In the genomic region with DNA sequence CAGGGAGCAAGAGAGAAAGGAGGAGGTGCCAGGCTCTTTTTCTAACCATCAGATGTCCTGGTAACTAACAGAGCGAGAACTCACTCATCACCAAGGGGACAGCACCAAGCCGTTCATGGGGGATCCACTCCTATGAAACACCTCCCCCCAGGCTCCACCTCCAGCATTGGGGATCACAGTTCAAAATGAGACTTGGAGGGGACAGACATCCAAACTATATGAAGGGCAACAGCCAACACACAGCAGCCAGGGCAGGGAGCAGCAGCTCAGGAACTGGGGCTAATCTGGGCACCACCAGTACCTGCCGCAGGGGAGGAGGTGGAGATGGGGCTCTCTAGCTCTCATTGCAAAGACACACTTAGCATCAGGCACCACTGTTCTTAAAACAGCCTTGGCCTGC, we compare ENCODE assay signal across 25 cellular contexts. TPM values are rescaled to one million over a fixed set of nuclear protein-coding genes. Genes with fewer than 3 reads are reported as not detected.
"Had no signal": no experiment of that assay in that cellular context is flagged by ENCODE, and none has a peak within 500 bp of the region (broad histone marks: within the 10 kb centered on the region; RNA-seq: fewer than 3 reads in every experiment).

No MANE protein-coding gene starts in this region.

- H3K9me3 Mint-ChIP-seq: immature natural killer cell, neural crest cell, type B pancreatic cell had no signal

- H3K27me3 ChIP-seq: right atrium auricular region, thyroid gland had no signal

- H3K4me3 ChIP-seq: coronary artery, esophagus squamous epithelium, gastroesophageal sphincter, left ventricle myocardium inferior, right atrium auricular region, stomach, thyroid gland had no signal

- FAIRE-seq: kidney, small intestine had no signal

- H3K4me1 Mint-ChIP-seq: immature natural killer cell, neural crest cell had no signal

- H3K4me3 Mint-ChIP-seq: immature natural killer cell; naive thymus-derived CD8-positive, alpha-beta T cell; neural crest cell; type B pancreatic cell had no signal

- DNase-seq: effector memory CD4-positive, alpha-beta T cell; esophagus squamous epithelium; foreskin fibroblast; immature natural killer cell; kidney; left cardiac atrium; left ventricle myocardium inferior; mesendoderm; naive thymus-derived CD8-positive, alpha-beta T cell; small intestine; stimulated activated CD4-positive, alpha-beta T cell treated with anti-CD3 and anti-CD28 coated beads, Interleukin-12 subunit alpha, Interleukin-12 subunit beta, amount 100 ng/mL, for 4 hours; stimulated activated naive CD4-positive, alpha-beta T cell; stomach; thyroid gland had no signal

- H3K36me3 ChIP-seq: esophagus squamous epithelium, gastroesophageal sphincter, left ventricle myocardium inferior, right atrium auricular region, stomach, thyroid gland had no signal

- H3K27ac Mint-ChIP-seq: immature natural killer cell; naive thymus-derived CD8-positive, alpha-beta T cell; type B pancreatic cell had no signal

- H3K36me3 Mint-ChIP-seq: immature natural killer cell; naive thymus-derived CD8-positive, alpha-beta T cell; type B pancreatic cell had no signal

- H3K9me3 ChIP-seq: esophagus squamous epithelium, gastroesophageal sphincter, left ventricle myocardium inferior, right atrium auricular region, stomach, thyroid gland had no signal

- H3K4me1 ChIP-seq: esophagus squamous epithelium, gastroesophageal sphincter, left ventricle myocardium inferior, right atrium auricular region, thyroid gland had no signal

- H3K27ac ChIP-seq: coronary artery, epithelial cell of prostate, esophagus squamous epithelium, gastroesophageal sphincter, left ventricle myocardium inferior, right atrium auricular region, stomach, thyroid gland had no signal

RNA-seq across cellular contexts. Expression of a gene that starts 34.3 kb away (rescaled TPM):
- total RNA-seq: chondrocyte; dermis microvascular lymphatic vessel endothelial cell; esophagus squamous epithelium; kidney; left cardiac atrium; left ventricle myocardium inferior; lung microvascular endothelial cell; mononuclear cell; naive thymus-derived CD8-positive, alpha-beta T cell; osteocyte; right atrium auricular region; stomach; thyroid gland had no signal
- polyA plus RNA-seq: stomach had no signal
